Comparison of ENCODE assay signal across 27 cellular contexts in genomic region chr16:77434022-77434364, GRCh38. TPM values are rescaled to one million over a fixed set of nuclear protein-coding genes. Genes with fewer than 3 reads are reported as not detected.
DNase-seq lines count a peak whose midpoint lies in the region; ATAC-seq, FAIRE-seq and TF ChIP-seq lines count a peak whose summit lies in the region.
"Had no signal": no experiment of that assay in that cellular context is flagged by ENCODE, and none has a peak within 500 bp of the region (broad histone marks: within the 10 kb centered on the region; RNA-seq: fewer than 3 reads in every experiment).

No MANE protein-coding gene starts in this region.

- H4K20me1 ChIP-seq in OCI-LY7 (ENCODE audit: insufficient read depth, low read length), result no peaks in the 10 kb centered on the region

- DNase-seq in A549 (ENCODE audit: low read depth in 1 of 2, low spot score in 1 of 2), result no peak
- no peak for DNase-seq in epithelial cell of proximal tubule (ENCODE audit: low read depth)
- no peak for DNase-seq in nephron progenitor cell
- no peak for DNase-seq in stimulated activated naive CD8-positive, alpha-beta T cell treated with anti-CD3 and anti-CD28 coated beads, Interleukin-15, amount 100 ng/mL, for 72 hours
- no peak for DNase-seq in OCI-LY7 (ENCODE audit: low spot score)
- DNase-seq in esophagus muscularis mucosa (ENCODE audit: extremely low spot score), result no peak
- DNase-seq: activated B cell treated with CpG ODN at 0.5 μM for 24 hours; activated CD8-positive, alpha-beta T cell treated with anti-CD3 and anti-CD28 coated beads, Interleukin-2, amount 10 ng/mL, durations not matched to agents 7 days and 5 days; activated naive CD4-positive, alpha-beta T cell treated with anti-CD3 and anti-CD28 coated beads, Interleukin-2, amount 50 U/mL, for 16 hours; activated T-cell treated with anti-CD3 and anti-CD28 coated beads, Interleukin-2, amount 50 U/mL, for 4 hours; CD4-positive, CD25-positive, alpha-beta regulatory T cell; DND-41; GM23248; KBM-7; mesenchymal stem cell; NCI-H2081; PC-3; upper lobe of right lung had no signal

- WGBS in A549 (ENCODE audit: missing lambda C conversion rate), result 6% methylated on average over 4 of the region's 5 CpGs
- WGBS in HUES64, result 11% methylated on average over 2 of the region's 5 CpGs
- 0 to 3% methylated on average over 3 of the region's 5 CpGs for WGBS in gastroesophageal sphincter (ENCODE audit: low coverage in 1 of 2), 2 donors
- 2% methylated on average over 5 of the region's 5 CpGs for WGBS in esophagus muscularis mucosa

- H3K4me3 ChIP-seq in A549 (peak overlapping the region; percentile 45; the same call in 2 of the 3 replicates), HUES64 (ENCODE audit: low read length) (peak overlapping the region; percentile 62), epithelial cell of proximal tubule (ENCODE audit: low read depth, low read length) (peak overlapping the region; percentile 38), OCI-LY7 (ENCODE audit: low read depth, low read length, poor library complexity, severe bottlenecking) (no peak overlapping the region), gastroesophageal sphincter (no peak overlapping the region), esophagus muscularis mucosa (peak overlapping the region in 2 of 4 donors; percentile 25 to 44)
- H3K4me3 ChIP-seq: GM23248, SJSA1, upper lobe of right lung had no signal

- no peak for FAIRE-seq in A549 (lab: Jason Lieb, UNC)
- FAIRE-seq: kidney had no signal

- H3K4me1 Mint-ChIP-seq in nephron progenitor cell, result peaks cover 65% of the 10 kb centered on the region
- H3K4me1 Mint-ChIP-seq in stimulated activated naive CD8-positive, alpha-beta T cell treated with anti-CD3 and anti-CD28 coated beads, Interleukin-15, amount 100 ng/mL, for 72 hours, result no peaks in the 10 kb centered on the region
- H3K4me1 Mint-ChIP-seq: activated B cell treated with CpG ODN at 0.5 μM for 24 hours; CD4-positive, CD25-positive, alpha-beta regulatory T cell; stimulated activated memory B cell treated with anti-CD40 and anti-IgM and Interleukin-4, amounts not matched to agents 10 μg/mL and 1 μg/mL and 100 μg/mL, for 72 hours had no signal

- H3K27ac Mint-ChIP-seq in nephron progenitor cell, result no peak overlapping the region
- no peak overlapping the region for H3K27ac Mint-ChIP-seq in stimulated activated naive CD8-positive, alpha-beta T cell treated with anti-CD3 and anti-CD28 coated beads, Interleukin-15, amount 100 ng/mL, for 72 hours
- H3K27ac Mint-ChIP-seq: activated B cell treated with CpG ODN at 0.5 μM for 24 hours; activated CD8-positive, alpha-beta T cell treated with anti-CD3 and anti-CD28 coated beads, Interleukin-2, amount 10 ng/mL, durations not matched to agents 7 days and 5 days; CD4-positive, CD25-positive, alpha-beta regulatory T cell; stimulated activated memory B cell treated with anti-CD40 and anti-IgM and Interleukin-4, amounts not matched to agents 10 μg/mL and 1 μg/mL and 100 μg/mL, for 72 hours had no signal

- intact Hi-C loops in OCI-LY7 (cut with micrococcal nuclease; ENCODE audit: unreplicated experiment), result loop anchor here (10.0 kb wide), 1 partner anchor 199 kb away; no protein-coding TSS in a partner anchor
- intact Hi-C loops in esophagus muscularis mucosa (cut with DNase I), result no loop called here

- TF ChIP-seq EP300 in A549 (IDR thresholded peaks at IDR 0.05), result no peak
- TF ChIP-seq EP300 in gastroesophageal sphincter (IDR thresholded peaks at IDR 0.05), result no peak
- no peak for TF ChIP-seq EP300 in esophagus muscularis mucosa (IDR thresholded peaks at IDR 0.05)

- no peak for ATAC-seq in A549
- ATAC-seq in stimulated activated naive CD8-positive, alpha-beta T cell treated with anti-CD3 and anti-CD28 coated beads, Interleukin-15, amount 100 ng/mL, for 72 hours, result no peak
- no peak for ATAC-seq in gastroesophageal sphincter
- ATAC-seq: activated CD8-positive, alpha-beta T cell treated with anti-CD3 and anti-CD28 coated beads, Interleukin-2, amount 10 ng/mL, durations not matched to agents 7 days and 5 days; activated T-cell treated with anti-CD3 and anti-CD28 coated beads, Interleukin-2, amount 50 U/mL, for 4 hours; PC-3; stimulated activated memory B cell treated with anti-CD40 and anti-IgM and Interleukin-4, amounts not matched to agents 10 μg/mL and 1 μg/mL and 100 μg/mL, for 72 hours had no signal

- H3K36me3 Mint-ChIP-seq in nephron progenitor cell (ENCODE audit: low read depth), result peaks cover 3% of the 10 kb centered on the region
- H3K36me3 Mint-ChIP-seq: CD4-positive, CD25-positive, alpha-beta regulatory T cell; stimulated activated memory B cell treated with anti-CD40 and anti-IgM and Interleukin-4, amounts not matched to agents 10 μg/mL and 1 μg/mL and 100 μg/mL, for 72 hours had no signal

- TF ChIP-seq CTCF in A549 (IDR thresholded peaks at IDR 0.05) (no peak), epithelial cell of proximal tubule (conservative IDR thresholded peaks at IDR 0.05; ENCODE audit: low read depth, low read length) (no peak), nephron progenitor cell (IDR thresholded peaks at IDR 0.05) (no peak), OCI-LY7 (conservative IDR thresholded peaks at IDR 0.05; ENCODE audit: low read length) (no peak), gastroesophageal sphincter (IDR thresholded peaks at IDR 0.05) (no peak), esophagus muscularis mucosa (IDR thresholded peaks at IDR 0.05) (no peak)

- H3K27me3 ChIP-seq in HUES64 (ENCODE audit: insufficient read depth, low read length) (peaks cover 68% of the 10 kb centered on the region), gastroesophageal sphincter (peaks cover 56% of the 10 kb centered on the region), esophagus muscularis mucosa (peaks cover 0 to 65% (median 4%) of the 10 kb centered on the region in 4 donors)

- no peak for TF ChIP-seq RAD21 in A549 (conservative IDR thresholded peaks at IDR 0.05 in 1 of 2, IDR thresholded peaks at IDR 0.05 in 1 of 2)

- TF ChIP-seq POLR2A in A549 (IDR thresholded peaks at IDR 0.05; ENCODE audit: low read length) (no peak), gastroesophageal sphincter (IDR thresholded peaks at IDR 0.05) (no peak), esophagus muscularis mucosa (IDR thresholded peaks at IDR 0.05; ENCODE audit: low read depth) (no peak)

- CTCF ChIA-PET in A549 (lab: Yijun Ruan, JAX), result interaction anchor here (0.6 to 4.6 kb wide), 4 partner anchors 16 to 197 kb away, joined by 3 to 21 read pairs (median 6); no protein-coding TSS in a partner anchor
- CTCF ChIA-PET in OCI-LY7 (lab: Charles Lee; ENCODE audit: unreplicated experiment), result no interaction called here

- H3K27ac ChIP-seq in A549 (no peak overlapping the region), HUES64 (ENCODE audit: low read depth, low read length) (no peak overlapping the region), OCI-LY7 (ENCODE audit: low read depth, low read length, poor library complexity, severe bottlenecking) (no peak overlapping the region), gastroesophageal sphincter (no peak overlapping the region), esophagus muscularis mucosa (replicated peaks in 1 of 4) (no peak overlapping the region)
- H3K27ac ChIP-seq: coronary artery, GM23248, neutrophil, SJSA1, upper lobe of right lung had no signal

- H3K4me3 Mint-ChIP-seq in nephron progenitor cell, result peak overlapping the region; percentile 80
- H3K4me3 Mint-ChIP-seq in stimulated activated naive CD8-positive, alpha-beta T cell treated with anti-CD3 and anti-CD28 coated beads, Interleukin-15, amount 100 ng/mL, for 72 hours, result no peak overlapping the region
- H3K4me3 Mint-ChIP-seq: activated B cell treated with CpG ODN at 0.5 μM for 24 hours; activated CD8-positive, alpha-beta T cell treated with anti-CD3 and anti-CD28 coated beads, Interleukin-2, amount 10 ng/mL, durations not matched to agents 7 days and 5 days; activated T-cell treated with anti-CD3 and anti-CD28 coated beads, Interleukin-2, amount 50 U/mL, for 4 hours; CD4-positive, CD25-positive, alpha-beta regulatory T cell; stimulated activated memory B cell treated with anti-CD40 and anti-IgM and Interleukin-4, amounts not matched to agents 10 μg/mL and 1 μg/mL and 100 μg/mL, for 72 hours had no signal

- H3K9ac ChIP-seq in HUES64 (ENCODE audit: low read depth, low read length), result no peak overlapping the region; the same call in 1 of the 2 replicates
- H3K9ac ChIP-seq: GM23248 had no signal

- peak overlapping the region; percentile 86 for H3K4me2 ChIP-seq in A549
- H3K4me2 ChIP-seq in OCI-LY7 (ENCODE audit: low read length), result no peak overlapping the region

- no peak overlapping the region for H2AFZ ChIP-seq in OCI-LY7 (ENCODE audit: low read length)
- H2AFZ ChIP-seq: GM23248 had no signal

- no peaks in the 10 kb centered on the region for H3K79me2 ChIP-seq in OCI-LY7 (ENCODE audit: insufficient read depth, low read depth, low read length)

- H3K9me2 ChIP-seq in OCI-LY7 (ENCODE audit: insufficient read depth, low read length), result no peaks in the 10 kb centered on the region

- H3K36me3 ChIP-seq in HUES64 (ENCODE audit: insufficient read depth, low read length), result no peaks in the 10 kb centered on the region
- no peaks in the 10 kb centered on the region for H3K36me3 ChIP-seq in OCI-LY7 (ENCODE audit: insufficient read depth, low read length)
- H3K36me3 ChIP-seq in gastroesophageal sphincter, result no peaks in the 10 kb centered on the region
- no peaks in the 10 kb centered on the region for H3K36me3 ChIP-seq in esophagus muscularis mucosa
- H3K36me3 ChIP-seq: neutrophil, SJSA1, upper lobe of right lung had no signal

- BruUV-seq in OCI-LY7 (replicated peaks; lab: Mats Ljungman, UMichigan), result no TSS peak

- peaks cover 3% of the 10 kb centered on the region for H3K9me3 Mint-ChIP-seq in nephron progenitor cell
- H3K9me3 Mint-ChIP-seq in stimulated activated naive CD8-positive, alpha-beta T cell treated with anti-CD3 and anti-CD28 coated beads, Interleukin-15, amount 100 ng/mL, for 72 hours, result no peaks in the 10 kb centered on the region
- H3K9me3 Mint-ChIP-seq: activated B cell treated with CpG ODN at 0.5 μM for 24 hours; activated T-cell treated with anti-CD3 and anti-CD28 coated beads, Interleukin-2, amount 50 U/mL, for 4 hours had no signal

- POLR2A ChIA-PET in A549 (lab: Yijun Ruan, JAX) (no interaction called here), OCI-LY7 (lab: Charles Lee) (interaction anchor here (1.6 kb wide), 1 partner anchor 10 kb away, joined by 4 read pairs; no protein-coding TSS in a partner anchor)

- H3K9me3 ChIP-seq in A549 (no peaks in the 10 kb centered on the region), HUES64 (ENCODE audit: insufficient read depth, low read depth, low read length) (no peaks in the 10 kb centered on the region), OCI-LY7 (ENCODE audit: low read length) (no peaks in the 10 kb centered on the region), gastroesophageal sphincter (no peaks in the 10 kb centered on the region), esophagus muscularis mucosa (no peaks in the 10 kb centered on the region)
- H3K9me3 ChIP-seq: neutrophil, SJSA1, upper lobe of right lung had no signal

- peaks cover 11% of the 10 kb centered on the region for H3K4me1 ChIP-seq in A549
- peaks cover 4% of the 10 kb centered on the region; the same call in 1 of the 2 replicates for H3K4me1 ChIP-seq in HUES64 (ENCODE audit: insufficient read depth, low read length)
- H3K4me1 ChIP-seq in OCI-LY7 (ENCODE audit: insufficient read depth, low read length, poor library complexity, severe bottlenecking), result no peaks in the 10 kb centered on the region
- H3K4me1 ChIP-seq in gastroesophageal sphincter, result no peaks in the 10 kb centered on the region
- peaks cover 0 to 10% (median 4%) of the 10 kb centered on the region in 4 donors for H3K4me1 ChIP-seq in esophagus muscularis mucosa
- H3K4me1 ChIP-seq: SJSA1, upper lobe of right lung had no signal

- H3K27me3 Mint-ChIP-seq in nephron progenitor cell (ENCODE audit: low read depth, poor library complexity), result peaks cover 73% of the 10 kb centered on the region
- peaks cover 36% of the 10 kb centered on the region for H3K27me3 Mint-ChIP-seq in stimulated activated naive CD8-positive, alpha-beta T cell treated with anti-CD3 and anti-CD28 coated beads, Interleukin-15, amount 100 ng/mL, for 72 hours

RNA-seq across cellular contexts. Expression of gene ADAMTS18, which starts 0.8 kb away (rescaled TPM):
- 0.03 and 0.07 TPM in 2 replicates for polyA plus RNA-seq in A549 (2011; rRNA removed)
- 0.01 TPM in 2 replicates for polyA plus RNA-seq in A549 (2012; cell fraction: cytosol; rRNA removed)
- polyA plus RNA-seq in A549 (2012; cell fraction: nucleus; rRNA removed), result 0.01 TPM in 1 of 2 replicates, not detected in the other
- polyA plus RNA-seq in A549 (2017; fragmentation: RNase III; extraction: RNeasy Plus Mini Kit Qiagen cat#74134 plus additional on column Dnase treatment), result 0.01 to 0.03 TPM in 2 of 3 replicates, not detected in the other
- polyA minus RNA-seq in A549 (2011; rRNA and poly(A)+ RNA removed), result not detected in 2 replicates
- 0.75 TPM for polyA plus RNA-seq in HUES64 (2013, experiment 1 of 2)
- polyA plus RNA-seq in HUES64 (2013, experiment 2 of 2), result 0.19 TPM
- total RNA-seq in epithelial cell of proximal tubule, result under 0.01 and 0.98 TPM in 2 replicates
- not detected in 2 replicates for total RNA-seq in OCI-LY7 (2014; rRNA removed; shearing (Covaris generic))
- total RNA-seq in OCI-LY7 (2022), result not detected in 2 replicates
- 1 to 10 TPM in 1 of 4 donors, under 1 TPM in 2, not detected in 1; 0.15 to 5.6 (median 0.19) TPM for total RNA-seq in gastroesophageal sphincter
- under 1 TPM in 1 of 4 donors, not detected in 3; 0.45 TPM for total RNA-seq in esophagus muscularis mucosa
- total RNA-seq: activated B cell treated with CpG ODN at 0.5 μM for 24 hours; activated CD8-positive, alpha-beta T cell treated with anti-CD3 and anti-CD28 coated beads, Interleukin-2, amount 10 ng/mL, durations not matched to agents 7 days and 5 days; activated T-cell treated with anti-CD3 and anti-CD28 coated beads, Interleukin-2, amount 50 U/mL, for 4 hours; CD4-positive, CD25-positive, alpha-beta regulatory T cell; GM23248; PC-3; SJSA1; T-helper 2 cell treated with Interferon-gamma antibody and Interleukin-4, amounts not matched to agents 100 ng/mL and 5 ng/mL, for 36 hours had no signal
- polyA plus RNA-seq: AG04450; CD4-positive, CD25-positive, alpha-beta regulatory T cell; GM23248 had no signal

Comparison
In these comparisons a context has a peak if more than half of its experiments do, and no peak if none do; other contexts are left out.
1. H3K4me3 ChIP-seq: peak in A549 (single experiment), HUES64 (single experiment) and epithelial cell of proximal tubule (single experiment); none in OCI-LY7 (single experiment) and gastroesophageal sphincter (0 of 2).